Comparison of ENCODE assay signal across 9 cellular contexts in the genomic region with DNA sequence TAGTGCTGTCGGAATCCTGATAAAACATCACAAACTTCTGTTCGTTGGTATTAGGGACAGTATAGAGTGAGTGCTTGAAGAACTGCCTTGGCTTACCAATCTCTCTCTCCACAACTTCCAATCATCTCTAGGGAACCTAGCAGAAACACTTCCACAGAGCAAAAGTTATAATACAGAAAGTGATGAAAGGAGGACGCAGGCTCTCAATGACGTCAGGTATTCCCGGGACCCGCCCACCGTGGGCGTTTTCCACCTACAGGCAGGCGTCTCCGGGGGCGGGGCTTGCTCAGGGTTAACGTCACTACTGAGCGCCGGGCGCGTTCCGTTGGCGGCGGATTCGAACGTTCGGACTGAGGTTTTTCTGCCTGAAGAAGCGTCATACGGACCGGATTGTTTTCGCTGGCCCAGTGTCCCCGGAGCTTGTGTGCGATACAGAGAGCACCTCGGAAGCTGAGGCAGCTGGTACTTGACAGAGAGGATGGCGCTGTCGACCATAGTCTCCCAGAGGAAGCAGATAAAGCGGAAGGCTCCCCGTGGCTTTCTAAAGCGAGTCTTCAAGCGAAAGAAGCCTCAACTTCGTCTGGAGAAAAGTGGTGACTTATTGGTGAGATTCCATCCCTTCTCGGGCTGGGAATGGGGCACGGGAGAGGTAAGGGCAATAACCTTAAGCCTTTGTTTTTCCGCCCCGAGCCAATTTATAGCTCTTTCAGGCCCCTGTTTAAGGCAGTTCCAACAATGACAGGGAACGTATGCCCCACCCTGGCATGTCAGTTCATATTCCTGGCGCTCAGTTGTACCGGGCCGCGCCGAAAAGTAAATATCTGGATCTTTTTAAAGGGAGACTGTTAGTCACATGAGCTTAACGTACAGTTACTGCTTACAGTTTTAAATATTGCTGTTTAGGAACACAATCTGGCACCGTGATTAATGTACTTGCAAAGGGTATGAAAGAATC. TPM values are rescaled to one million over a fixed set of nuclear protein-coding genes. Genes with fewer than 3 reads are reported as not detected.
A peak's percentile ranks its signal among the peaks of the same experiment; 100 is the strongest.
DNase-seq lines count a peak whose midpoint lies in the region; ATAC-seq and TF ChIP-seq lines count a peak whose summit lies in the region.
"Had no signal": no experiment of that assay in that cellular context is flagged by ENCODE, and none has a peak within 500 bp of the region (broad histone marks: within the 10 kb centered on the region; RNA-seq: fewer than 3 reads in every experiment).

CENPW (plus strand) TSS at position 320 of the 955 bp plus-strand sequence; CDS start at position 479, 159 bp downstream.

- peak; percentile 94 for ATAC-seq in GM19324 (IDR thresholded peaks at IDR 0.05; ENCODE audit: low FRiP score, unreplicated experiment)
- ATAC-seq in HG03457 (IDR thresholded peaks at IDR 0.05; ENCODE audit: unreplicated experiment) = peak; percentile 92
- peak; percentile 92 for ATAC-seq in activated CD4-positive, alpha-beta T cell treated with anti-CD3 and anti-CD28 coated beads for 36 hours

- H3K4me3 Mint-ChIP-seq in activated CD4-positive, alpha-beta T cell treated with anti-CD3 and anti-CD28 coated beads for 36 hours = no peak within 1 kb of the TSS
- H3K4me3 Mint-ChIP-seq: stimulated activated naive CD8-positive, alpha-beta T cell treated with anti-CD3 and anti-CD28 coated beads, Interleukin-15, Interleukin-2, amounts not matched to agents 100 ng/mL and 50 ng/mL, for 24 hours had no signal

- DNase-seq in C1 segment of cervical spinal cord (lab: John Stamatoyannopoulos, UW) = peak; percentile 10 to 77 (median 44)
- DNase-seq in NCI-H510A treated with DMSO at 0.1 percent for 48 hours (lab: John Stamatoyannopoulos, UW) = peak; percentile 65
- DNase-seq in activated CD4-positive, alpha-beta T cell treated with anti-CD3 and anti-CD28 coated beads for 36 hours = peak; percentile 97
- DNase-seq in coronary artery (ENCODE audit: low spot score) = peak; percentile 75
- peak; percentile 96 for DNase-seq in left kidney (ENCODE audit: low read depth, low spot score)
- peak; percentile 97 for DNase-seq in stimulated activated CD4-positive, alpha-beta T cell treated with anti-CD3 and anti-CD28 coated beads, Interleukin-1b, Interleukin-23, amount 100 ng/mL, for 48 hours

- no peak within 1 kb of the TSS for H3K27ac ChIP-seq in coronary artery

- peak within 1 kb of the TSS; percentile 73 for H3K4me3 ChIP-seq in coronary artery

- no peaks in the 10 kb centered on the region for H3K9me3 Mint-ChIP-seq in activated CD4-positive, alpha-beta T cell treated with anti-CD3 and anti-CD28 coated beads for 36 hours (ENCODE audit: low read depth)
- H3K9me3 Mint-ChIP-seq: stimulated activated naive CD8-positive, alpha-beta T cell treated with anti-CD3 and anti-CD28 coated beads, Interleukin-15, Interleukin-2, amounts not matched to agents 100 ng/mL and 50 ng/mL, for 24 hours had no signal

- H3K27me3 Mint-ChIP-seq in activated CD4-positive, alpha-beta T cell treated with anti-CD3 and anti-CD28 coated beads for 36 hours = no peaks in the 10 kb centered on the region
- H3K27me3 Mint-ChIP-seq: stimulated activated naive CD8-positive, alpha-beta T cell treated with anti-CD3 and anti-CD28 coated beads, Interleukin-15, Interleukin-2, amounts not matched to agents 100 ng/mL and 50 ng/mL, for 24 hours had no signal

- CTCF ChIA-PET in activated CD4-positive, alpha-beta T cell treated with anti-CD3 and anti-CD28 coated beads for 36 hours (lab: Charles Lee) = no interaction called here

- no peak within 1 kb of the TSS for H3K27ac Mint-ChIP-seq in activated CD4-positive, alpha-beta T cell treated with anti-CD3 and anti-CD28 coated beads for 36 hours
- H3K27ac Mint-ChIP-seq: stimulated activated naive CD8-positive, alpha-beta T cell treated with anti-CD3 and anti-CD28 coated beads, Interleukin-15, Interleukin-2, amounts not matched to agents 100 ng/mL and 50 ng/mL, for 24 hours had no signal

- peaks cover 13% of the 10 kb centered on the region for H3K4me1 Mint-ChIP-seq in activated CD4-positive, alpha-beta T cell treated with anti-CD3 and anti-CD28 coated beads for 36 hours

- no peak for TF ChIP-seq CTCF in coronary artery (IDR thresholded peaks at IDR 0.05)

- no peaks in the 10 kb centered on the region for H3K36me3 Mint-ChIP-seq in activated CD4-positive, alpha-beta T cell treated with anti-CD3 and anti-CD28 coated beads for 36 hours (ENCODE audit: low read depth)

- POLR2A ChIA-PET in activated CD4-positive, alpha-beta T cell treated with anti-CD3 and anti-CD28 coated beads for 36 hours (lab: Charles Lee) = interaction anchor here (1.3 kb wide), 1 partner anchor 354 kb away, joined by 4 read pairs; the partner anchor contains the start of gene TRMT11

- intact Hi-C loops in activated CD4-positive, alpha-beta T cell treated with anti-CD3 and anti-CD28 coated beads for 36 hours (cut with DNase I, micrococcal nuclease) = loop anchor here (1.0 to 10.0 kb wide), 7 partner anchors 158 to 1035 kb away; partner anchors contain the start of genes HDDC2 (in 1 of the 2), HINT3 (in 1 of the 2), RNF146 (in 1 of the 2) and TRMT11 (in 1 of the 2)

RNA-seq across cellular contexts. Expression of gene CENPW, which starts in this region (rescaled TPM):
- total RNA-seq in activated CD4-positive, alpha-beta T cell treated with anti-CD3 and anti-CD28 coated beads for 36 hours = 10 to 100 TPM; 44.1 to 63.6 TPM

Comparison
In these comparisons a context has a peak if more than half of its experiments do, and no peak if none do; other contexts are left out.
1. DNase-seq: peak in every context shown above with its lines; median percentile 97 in activated CD4-positive, alpha-beta T cell treated with anti-CD3 and anti-CD28 coated beads for 36 hours; 97 in stimulated activated CD4-positive, alpha-beta T cell treated with anti-CD3 and anti-CD28 coated beads, Interleukin-1b, Interleukin-23, amount 100 ng/mL, for 48 hours; 96 in left kidney; 75 in coronary artery; 65 in NCI-H510A treated with DMSO at 0.1 percent for 48 hours; 44 in C1 segment of cervical spinal cord.